In genomic region chr1:113835686-113836290, GRCh38 we compare ENCODE assay signal across 9 cellular contexts. TPM values are rescaled to one million over a fixed set of nuclear protein-coding genes. Genes with fewer than 3 reads are reported as not detected.
DNase-seq lines count a peak whose midpoint lies in the region; ATAC-seq, FAIRE-seq and TF ChIP-seq lines count a peak whose summit lies in the region.
"Had no signal": no experiment of that assay in that cellular context is flagged by ENCODE, and none has a peak within 500 bp of the region (broad histone marks: within the 10 kb centered on the region; RNA-seq: fewer than 3 reads in every experiment).

No MANE protein-coding gene starts in this region.

- H3K36me3 ChIP-seq in lung (ENCODE audit: control insufficient read depth in 2 of 2, insufficient read depth in 2 of 2, low read length in 2 of 2), result no peaks in the 10 kb centered on the region

- peak; percentile 24 for ATAC-seq in central memory CD8-positive, alpha-beta T cell (replicated peaks; ENCODE audit: extremely low read depth, poor library complexity, severe bottlenecking)
- ATAC-seq in lung (ENCODE audit: insufficient read depth, low FRiP score) (no peak), GM18519 (IDR thresholded peaks at IDR 0.05; ENCODE audit: low FRiP score, unreplicated experiment) (no peak), GM21423 (IDR thresholded peaks at IDR 0.05; ENCODE audit: unreplicated experiment) (no peak)

- H3K9me3 Mint-ChIP-seq in central memory CD8-positive, alpha-beta T cell, result no peaks in the 10 kb centered on the region

- H3K27me3 ChIP-seq in lung (ENCODE audit: control insufficient read depth, insufficient read depth), result no peaks in the 10 kb centered on the region

- H3K27me3 Mint-ChIP-seq in central memory CD8-positive, alpha-beta T cell, result no peaks in the 10 kb centered on the region

- TF ChIP-seq CTCF in GM12874 (IDR thresholded peaks at IDR 0.05; ENCODE audit: insufficient read depth, low read depth, low read length) (0 out of 2 replicates have a peak, but pooled peaks have one; percentile 3), lung (IDR thresholded peaks at IDR 0.05; ENCODE audit: control extremely low read depth, extremely low read depth) (peak; percentile 30)

- H3K9me3 ChIP-seq in lung (ENCODE audit: control insufficient read depth in 2 of 2, insufficient read depth in 1 of 2, low read length in 1 of 2), result no peaks in the 10 kb centered on the region

- no peak overlapping the region for H3K27ac Mint-ChIP-seq in central memory CD8-positive, alpha-beta T cell (ENCODE audit: low read depth)

- DNase-seq in CD1c-positive myeloid dendritic cell (ENCODE audit: extremely low spot score) (peak; percentile 82), NCI-H748 (lab: John Stamatoyannopoulos, UW; ENCODE audit: unreplicated experiment) (peak; percentile 50), lung (ENCODE audit: low spot score) (no peak), HTR-8/SVneo (ENCODE audit: insufficient read length, low spot score) (no peak)
- no peak for DNase-seq in central memory CD8-positive, alpha-beta T cell (ENCODE audit: low spot score in 2 of 2)

- no peaks in the 10 kb centered on the region for H3K4me1 ChIP-seq in lung (ENCODE audit: control insufficient read depth in 2 of 2, insufficient read depth in 2 of 2, low read length in 2 of 2)

- H3K36me3 Mint-ChIP-seq in central memory CD8-positive, alpha-beta T cell (ENCODE audit: insufficient read depth), result peaks cover 52% of the 10 kb centered on the region

- whole genome bisulfite sequencing in lung, 2 donors, result 19 to 24% methylated on average over 4 of the region's 4 CpGs

- no peaks in the 10 kb centered on the region for H3K4me1 Mint-ChIP-seq in central memory CD8-positive, alpha-beta T cell

- no peak overlapping the region for H3K27ac ChIP-seq in lung (ENCODE audit: low read depth in 1 of 2, low read length in 1 of 2)
- H3K27ac ChIP-seq: skin epidermis had no signal

- no peak overlapping the region for H3K4me3 ChIP-seq in lung
- H3K4me3 ChIP-seq: skin epidermis had no signal

- FAIRE-seq in HTR-8/SVneo (lab: Jason Lieb, UNC), result no peak

- H3K4me3 Mint-ChIP-seq in central memory CD8-positive, alpha-beta T cell, result no peak overlapping the region

RNA-seq across cellular contexts. Expression of gene RSBN1, which starts 23.5 kb away (rescaled TPM):
- total RNA-seq in lung, result 10 to 100 TPM; 18.2 to 39.0 TPM
- 1 to 10 TPM; 4.4 to 6.8 TPM for polyA plus RNA-seq in lung

RNA-seq across cellular contexts. Expression of gene PTPN22, which starts 35.7 kb away (rescaled TPM):
- 1 to 10 TPM; 6.9 to 7.0 TPM for total RNA-seq in lung
- polyA plus RNA-seq in lung, result 1 to 10 TPM; 4.2 to 5.3 TPM

RNA-seq across cellular contexts. Expression of gene BCL2L15, which starts 51.6 kb away (rescaled TPM):
- total RNA-seq in lung, result 1 to 10 TPM; 3.2 to 3.3 TPM
- polyA plus RNA-seq in lung, result 1 to 10 TPM; 1.9 to 7.0 TPM

Comparison
In these comparisons a context has a peak if more than half of its experiments do, and no peak if none do; other contexts are left out.
1. DNase-seq: peak in CD1c-positive myeloid dendritic cell (single experiment) and NCI-H748 (single experiment); none in central memory CD8-positive, alpha-beta T cell (0 of 2), lung (single experiment) and HTR-8/SVneo (single experiment).